Comparison of ENCODE assay signal across 13 cellular contexts in genomic region chr20:50911716-50912115, GRCh38. TPM values are rescaled to one million over a fixed set of nuclear protein-coding genes. Genes with fewer than 3 reads are reported as not detected.
A peak's percentile ranks its signal among the peaks of the same experiment; 100 is the strongest.
DNase-seq lines count a peak whose midpoint lies in the region; ATAC-seq and TF ChIP-seq lines count a peak whose summit lies in the region.
"Had no signal": no experiment of that assay in that cellular context is flagged by ENCODE, and none has a peak within 500 bp of the region (broad histone marks: within the 10 kb centered on the region; RNA-seq: fewer than 3 reads in every experiment).

No MANE protein-coding gene starts in this region.

- H3K9me3 Mint-ChIP-seq in T-helper 2 cell treated with Interferon-gamma antibody and Interleukin-4, amounts not matched to agents 5 μg/mL and 100 μg/mL, for 36 hours, result no peaks in the 10 kb centered on the region
- H3K9me3 Mint-ChIP-seq in activated B cell treated with CpG ODN at 0.5 μM for 24 hours, result no peaks in the 10 kb centered on the region
- no peaks in the 10 kb centered on the region for H3K9me3 Mint-ChIP-seq in osteocyte (ENCODE audit: unreplicated experiment)

- no peak for TF ChIP-seq POLR2A in esophagus squamous epithelium (IDR thresholded peaks at IDR 0.05)

- POLR2A ChIA-PET in activated B cell treated with CpG ODN at 0.5 μM for 24 hours (lab: Charles Lee), result interaction anchor here (0.6 to 2.6 kb wide), 8 partner anchors 9 to 120 kb away, joined by 3 to 8 read pairs (median 4); partner anchors contain the start of genes ADNP, BCAS4, DPM1 and MOCS3

- H3K27ac Mint-ChIP-seq in T-helper 2 cell treated with Interferon-gamma antibody and Interleukin-4, amounts not matched to agents 5 μg/mL and 100 μg/mL, for 36 hours, result peak overlapping the region; percentile 18
- H3K27ac Mint-ChIP-seq in activated B cell treated with CpG ODN at 0.5 μM for 24 hours, result peak overlapping the region; percentile 74
- peak overlapping the region; percentile 80 for H3K27ac Mint-ChIP-seq in osteocyte (ENCODE audit: unreplicated experiment)

- CTCF ChIA-PET in activated B cell treated with CpG ODN at 0.5 μM for 24 hours (lab: Charles Lee), result interaction anchor here (0.7 to 1.4 kb wide), 4 partner anchors 17 to 121 kb away, joined by 3 to 4 read pairs (median 3); partner anchors contain the start of genes ADNP and BCAS4

- peaks cover 10 to 83% (median 31%) of the 10 kb centered on the region in 3 donors for H3K4me1 ChIP-seq in esophagus squamous epithelium

- H3K27ac ChIP-seq in esophagus squamous epithelium, result no peak overlapping the region
- H3K27ac ChIP-seq: sigmoid colon had no signal

- ATAC-seq in HG02763 (IDR thresholded peaks at IDR 0.05; ENCODE audit: unreplicated experiment), result peak; percentile 46
- ATAC-seq in activated B cell treated with CpG ODN at 0.5 μM for 24 hours (ENCODE audit: low read depth), result peak; percentile 37
- ATAC-seq: Panc1 had no signal

- no peak overlapping the region for H3K4me3 ChIP-seq in esophagus squamous epithelium
- H3K4me3 ChIP-seq: sigmoid colon had no signal

- H3K27me3 Mint-ChIP-seq in T-helper 2 cell treated with Interferon-gamma antibody and Interleukin-4, amounts not matched to agents 5 μg/mL and 100 μg/mL, for 36 hours (ENCODE audit: low read depth), result no peaks in the 10 kb centered on the region
- H3K27me3 Mint-ChIP-seq in activated B cell treated with CpG ODN at 0.5 μM for 24 hours, result no peaks in the 10 kb centered on the region
- H3K27me3 Mint-ChIP-seq in osteocyte (ENCODE audit: unreplicated experiment), result no peaks in the 10 kb centered on the region

- no peak overlapping the region for H3K4me3 Mint-ChIP-seq in T-helper 2 cell treated with Interferon-gamma antibody and Interleukin-4, amounts not matched to agents 5 μg/mL and 100 μg/mL, for 36 hours
- H3K4me3 Mint-ChIP-seq in activated B cell treated with CpG ODN at 0.5 μM for 24 hours, result peak overlapping the region; percentile 9
- no peak overlapping the region for H3K4me3 Mint-ChIP-seq in osteocyte (ENCODE audit: unreplicated experiment)

- 27 to 32% methylated on average over 1 of the region's 1 CpG for WGBS in esophagus squamous epithelium, 2 donors

- peaks cover 48% of the 10 kb centered on the region for H3K4me1 Mint-ChIP-seq in T-helper 2 cell treated with Interferon-gamma antibody and Interleukin-4, amounts not matched to agents 5 μg/mL and 100 μg/mL, for 36 hours (ENCODE audit: low read depth)
- H3K4me1 Mint-ChIP-seq in activated B cell treated with CpG ODN at 0.5 μM for 24 hours (peaks cover 69% of the 10 kb centered on the region), osteocyte (ENCODE audit: unreplicated experiment) (peaks cover 70% of the 10 kb centered on the region)

- no peak for TF ChIP-seq CTCF in activated B cell treated with CpG ODN at 0.5 μM for 24 hours (IDR thresholded peaks at IDR 0.05)
- no peak for TF ChIP-seq CTCF in osteocyte (IDR thresholded peaks at IDR 0.05)
- TF ChIP-seq CTCF in esophagus squamous epithelium (IDR thresholded peaks at IDR 0.05), result no peak

- peaks cover 24% of the 10 kb centered on the region for H3K36me3 Mint-ChIP-seq in T-helper 2 cell treated with Interferon-gamma antibody and Interleukin-4, amounts not matched to agents 5 μg/mL and 100 μg/mL, for 36 hours (ENCODE audit: low read depth)
- peaks cover 44% of the 10 kb centered on the region for H3K36me3 Mint-ChIP-seq in activated B cell treated with CpG ODN at 0.5 μM for 24 hours (ENCODE audit: low read depth)
- peaks cover 8% of the 10 kb centered on the region for H3K36me3 Mint-ChIP-seq in osteocyte (ENCODE audit: unreplicated experiment)

- H3K27me3 ChIP-seq in esophagus squamous epithelium, result no peaks in the 10 kb centered on the region
- H3K27me3 ChIP-seq: sigmoid colon had no signal

- DNase-seq in T-helper 2 cell treated with Interferon-gamma antibody and Interleukin-4, amounts not matched to agents 5 μg/mL and 100 μg/mL, for 36 hours (ENCODE audit: low spot score), result no peak
- no peak for DNase-seq in T-helper 2 cell
- DNase-seq in activated B cell treated with CpG ODN at 0.5 μM for 24 hours, result no peak
- DNase-seq in osteocyte (ENCODE audit: extremely low spot score, unreplicated experiment), result no peak
- no peak for DNase-seq in esophagus squamous epithelium (lab: John Stamatoyannopoulos, UW)
- DNase-seq in NCI-H345 treated with DMSO at 0.1 percent for 48 hours (lab: John Stamatoyannopoulos, UW; ENCODE audit: unreplicated experiment), result no peak
- no peak for DNase-seq in NCI-H2029 (lab: John Stamatoyannopoulos, UW)
- DNase-seq: activated CD4-positive, alpha-beta T cell treated with anti-CD3 and anti-CD28 coated beads, Interleukin-2, amount 50 U/mL, for 1 hour; foreskin melanocyte; NCI-H1694; sigmoid colon had no signal

- H3K9me3 ChIP-seq in esophagus squamous epithelium, result no peaks in the 10 kb centered on the region
- H3K9me3 ChIP-seq: sigmoid colon had no signal

- H3K36me3 ChIP-seq in esophagus squamous epithelium, result peaks cover 0 to 12% (median 0%) of the 10 kb centered on the region in 3 donors
- H3K36me3 ChIP-seq: sigmoid colon had no signal

- intact Hi-C loops in activated B cell treated with CpG ODN at 0.5 μM for 24 hours (cut with micrococcal nuclease), result no loop called here
- intact Hi-C loops in esophagus squamous epithelium (cut with DNase I), result no loop called here

RNA-seq across cellular contexts. Expression of gene ADNP, which starts 19.5 kb away (rescaled TPM):
- total RNA-seq in activated B cell treated with CpG ODN at 0.5 μM for 24 hours, result 89.4 and 99.3 TPM in 2 replicates
- total RNA-seq in osteocyte, result 67.4 and 79.6 TPM in 2 replicates
- 10 to 100 TPM; 29.2 to 47.5 (median 32.8) TPM for total RNA-seq in esophagus squamous epithelium

RNA-seq across cellular contexts. Expression of gene DPM1, which starts 46.6 kb away (rescaled TPM):
- total RNA-seq in activated B cell treated with CpG ODN at 0.5 μM for 24 hours (39.8 and 41.2 TPM in 2 replicates), osteocyte (32.7 and 37.7 TPM in 2 replicates), esophagus squamous epithelium (10 to 100 TPM; 28.7 to 62.0 (median 57.0) TPM)

RNA-seq across cellular contexts. Expression of gene MOCS3, which starts 46.9 kb away (rescaled TPM):
- total RNA-seq in activated B cell treated with CpG ODN at 0.5 μM for 24 hours, result 7.5 and 8.1 TPM in 2 replicates
- 5.0 and 5.5 TPM in 2 replicates for total RNA-seq in osteocyte
- 1 to 10 TPM; 4.1 to 6.7 (median 5.4) TPM for total RNA-seq in esophagus squamous epithelium

Comparison
In these comparisons a context has a peak if more than half of its experiments do, and no peak if none do; other contexts are left out.
1. H3K27ac Mint-ChIP-seq: peak in every context shown above with its lines; median percentile 80 in osteocyte; 74 in activated B cell treated with CpG ODN at 0.5 μM for 24 hours; 18 in T-helper 2 cell treated with Interferon-gamma antibody and Interleukin-4, amounts not matched to agents 5 μg/mL and 100 μg/mL, for 36 hours.